8 cellular contexts compared by ENCODE assay signal in the genomic region with DNA sequence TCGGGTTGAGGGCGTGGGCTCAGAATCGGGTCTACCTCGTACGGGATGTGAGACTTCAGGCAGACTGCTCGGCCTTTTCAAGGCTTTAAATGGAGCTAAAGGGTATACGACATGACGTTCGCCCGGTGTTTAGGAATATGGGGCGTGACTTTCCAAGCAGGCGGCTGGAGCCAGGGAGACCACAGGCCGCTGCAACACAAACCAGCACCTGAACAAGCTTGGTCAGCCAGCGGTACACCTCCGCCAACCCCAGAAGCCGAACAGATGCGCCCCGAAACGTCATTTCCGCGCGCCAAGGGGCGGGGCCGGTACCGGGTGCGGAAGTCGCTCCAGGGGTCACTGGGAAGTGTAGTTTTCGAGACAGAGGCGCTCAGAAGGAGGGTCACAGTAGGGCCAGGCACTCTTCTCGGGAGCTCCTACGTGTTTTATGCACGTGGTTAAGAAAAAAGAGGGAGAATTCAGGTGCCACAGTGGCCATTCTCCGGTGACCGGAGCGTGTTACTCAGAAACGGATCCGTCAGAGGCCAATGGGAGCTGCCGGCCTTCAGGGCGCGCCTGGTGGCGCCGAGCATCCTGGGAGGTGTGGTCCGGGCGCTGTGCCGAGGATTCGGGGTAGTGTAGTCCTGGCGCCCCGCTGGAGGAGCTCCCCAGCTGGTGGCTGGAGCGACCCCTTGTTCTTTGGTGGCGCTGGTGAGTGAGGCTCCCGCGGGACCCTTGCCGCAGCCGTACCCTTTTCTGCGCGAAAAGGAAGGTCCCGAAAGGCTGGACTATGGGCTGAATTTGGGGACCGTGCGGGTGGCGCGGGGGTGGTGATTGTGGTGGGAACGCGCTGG. TPM values are rescaled to one million over a fixed set of nuclear protein-coding genes. Genes with fewer than 3 reads are reported as not detected.
DNase-seq lines count a peak whose midpoint lies in the region; ATAC-seq and TF ChIP-seq lines count a peak whose summit lies in the region.

A gene (plus strand): TSS at position 613 of the 833 bp plus-strand sequence. CDS start 17,160 bp downstream, outside the sequence.

- peak; percentile 91 for ATAC-seq in CD4-positive, alpha-beta T cell (ENCODE audit: poor library complexity)
- ATAC-seq in GM19397 (IDR thresholded peaks at IDR 0.05; ENCODE audit: unreplicated experiment), result peak; percentile 97
- ATAC-seq in HG03565 (IDR thresholded peaks at IDR 0.05; ENCODE audit: unreplicated experiment), result peak; percentile 92

- peaks cover 0 to 7% (median 2%) of the 10 kb centered on the region in 4 donors for H3K36me3 ChIP-seq in liver (ENCODE audit: control insufficient read depth in 4 of 4, insufficient read depth in 3 of 4, low read depth in 1 of 4, low read length in 3 of 4)

- H3K4me3 ChIP-seq in liver (ENCODE audit: low read depth in 1 of 3, low read length in 3 of 3), result peak within 1 kb of the TSS; percentile 72 to 96 (median 87)

- CTCF ChIA-PET in CD4-positive, alpha-beta T cell (lab: Charles Lee), result interaction anchor here (0.7 to 1.6 kb wide), 3 partner anchors 148 to 606 kb away, joined by 3 to 9 read pairs (median 3); a partner anchor contains a TSS

- peaks cover 17% of the 10 kb centered on the region for H3K27me3 ChIP-seq in CD4-positive, alpha-beta T cell (ENCODE audit: control insufficient read depth, insufficient read depth, low read length)
- H3K27me3 ChIP-seq in liver (ENCODE audit: control insufficient read depth in 4 of 4, insufficient read depth in 4 of 4, low read length in 3 of 4), result peaks cover 0 to 7% (median 3%) of the 10 kb centered on the region in 4 donors

- peak within 1 kb of the TSS; percentile 98 for H3K27ac Mint-ChIP-seq in CD4-positive, alpha-beta T cell

- peaks cover 19% of the 10 kb centered on the region for H3K9me3 ChIP-seq in CD4-positive, alpha-beta T cell (ENCODE audit: control insufficient read depth, low read length)
- peaks cover 1 to 19% (median 18%) of the 10 kb centered on the region in 4 donors for H3K9me3 ChIP-seq in liver (ENCODE audit: control insufficient read depth in 4 of 4, low read length in 3 of 4)

- H3K27ac ChIP-seq in CD4-positive, alpha-beta T cell (ENCODE audit: low read depth, low read length), result peak within 1 kb of the TSS; percentile 95
- peak within 1 kb of the TSS; percentile 83 to 95 for H3K27ac ChIP-seq in liver (ENCODE audit: low read depth in 1 of 2, low read length in 2 of 2)

- H3K4me1 ChIP-seq in liver (ENCODE audit: control insufficient read depth in 4 of 4, insufficient read depth in 4 of 4, low read length in 3 of 4), result peaks cover 4 to 20% (median 11%) of the 10 kb centered on the region in 4 donors

- H3K4me1 Mint-ChIP-seq in CD4-positive, alpha-beta T cell (ENCODE audit: low read depth), result peaks cover 49% of the 10 kb centered on the region

- no peak for TF ChIP-seq CTCF in CD4-positive, alpha-beta T cell (IDR thresholded peaks at IDR 0.05)
- no peak for TF ChIP-seq CTCF in liver (IDR thresholded peaks at IDR 0.05; ENCODE audit: low read depth, low read length, missing input control)

- peak within 1 kb of the TSS; percentile 77 to 78 for H3K9ac ChIP-seq in liver (ENCODE audit: low read depth in 1 of 2, low read length in 2 of 2)

- POLR2A ChIA-PET in CD4-positive, alpha-beta T cell (lab: Charles Lee), result interaction anchor here (0.5 to 2.7 kb wide), 24 partner anchors 9 to 1765 kb away, joined by 3 to 52 read pairs (median 4); a partner anchor contains a TSS

- WGBS in liver, result under 1% methylated on average over 63 of the region's 63 CpGs

- peak; percentile 90 to 99 (median 97) for DNase-seq in CD4-positive, alpha-beta T cell
- DNase-seq in NCI-H748 treated with DMSO at 0.1 percent for 48 hours (lab: John Stamatoyannopoulos, UW) (peak; percentile 98), dermis blood vessel endothelial cell (peak; percentile 96)
- DNase-seq in activated CD4-positive, alpha-beta T cell treated with anti-CD3 and anti-CD28 coated beads, Interleukin-2, amount 50 U/mL, for 4 hours, result peak; percentile 95 to 97
- DNase-seq in stimulated activated CD4-positive, alpha-beta T cell treated with anti-CD3 and anti-CD28 coated beads, Interleukin-4, amount 100 ng/mL, for 1 hour, result peak; percentile 98

- H3K36me3 Mint-ChIP-seq in CD4-positive, alpha-beta T cell (ENCODE audit: low read depth), result peaks cover 60% of the 10 kb centered on the region

- intact Hi-C loops in CD4-positive, alpha-beta T cell (cut with DNase I, micrococcal nuclease), result loop anchor here (1.0 to 10.0 kb wide), 16 partner anchors 147 to 1767 kb away; a partner anchor contains a TSS

- H3K9me3 Mint-ChIP-seq in CD4-positive, alpha-beta T cell, result peaks cover 10% of the 10 kb centered on the region

- peak within 1 kb of the TSS; percentile 96 for H3K4me3 Mint-ChIP-seq in CD4-positive, alpha-beta T cell

- TF ChIP-seq RAD21 in liver (IDR thresholded peaks at IDR 0.05), result peak in 1 of 2 donors; percentile 3

- peaks cover 23% of the 10 kb centered on the region for H3K27me3 Mint-ChIP-seq in CD4-positive, alpha-beta T cell

TF ChIP-seq in liver, 16 proteins besides CTCF, POLR2A, EP300 and RAD21:
- TF ChIP-seq SP1 (IDR thresholded peaks at IDR 0.05), result peak; percentile 95
- peak; percentile 71 for TF ChIP-seq TAF1 (conservative IDR thresholded peaks at IDR 0.05)
- TF ChIP-seq YY1 (IDR thresholded peaks at IDR 0.05), result peak; percentile 84
- peak; percentile 91 to 99 for TF ChIP-seq GABPA (IDR thresholded peaks at IDR 0.05 in 1 of 2, conservative IDR thresholded peaks at IDR 0.05 in 1 of 2)
- TF ChIP-seq FOXA2 (IDR thresholded peaks at IDR 0.05), result no peak
- peak in 1 of 2 donors; percentile 38 for TF ChIP-seq EGR1 (IDR thresholded peaks at IDR 0.05; ENCODE audit: low read depth in 2 of 2)
- TF ChIP-seq, protein P1, sequence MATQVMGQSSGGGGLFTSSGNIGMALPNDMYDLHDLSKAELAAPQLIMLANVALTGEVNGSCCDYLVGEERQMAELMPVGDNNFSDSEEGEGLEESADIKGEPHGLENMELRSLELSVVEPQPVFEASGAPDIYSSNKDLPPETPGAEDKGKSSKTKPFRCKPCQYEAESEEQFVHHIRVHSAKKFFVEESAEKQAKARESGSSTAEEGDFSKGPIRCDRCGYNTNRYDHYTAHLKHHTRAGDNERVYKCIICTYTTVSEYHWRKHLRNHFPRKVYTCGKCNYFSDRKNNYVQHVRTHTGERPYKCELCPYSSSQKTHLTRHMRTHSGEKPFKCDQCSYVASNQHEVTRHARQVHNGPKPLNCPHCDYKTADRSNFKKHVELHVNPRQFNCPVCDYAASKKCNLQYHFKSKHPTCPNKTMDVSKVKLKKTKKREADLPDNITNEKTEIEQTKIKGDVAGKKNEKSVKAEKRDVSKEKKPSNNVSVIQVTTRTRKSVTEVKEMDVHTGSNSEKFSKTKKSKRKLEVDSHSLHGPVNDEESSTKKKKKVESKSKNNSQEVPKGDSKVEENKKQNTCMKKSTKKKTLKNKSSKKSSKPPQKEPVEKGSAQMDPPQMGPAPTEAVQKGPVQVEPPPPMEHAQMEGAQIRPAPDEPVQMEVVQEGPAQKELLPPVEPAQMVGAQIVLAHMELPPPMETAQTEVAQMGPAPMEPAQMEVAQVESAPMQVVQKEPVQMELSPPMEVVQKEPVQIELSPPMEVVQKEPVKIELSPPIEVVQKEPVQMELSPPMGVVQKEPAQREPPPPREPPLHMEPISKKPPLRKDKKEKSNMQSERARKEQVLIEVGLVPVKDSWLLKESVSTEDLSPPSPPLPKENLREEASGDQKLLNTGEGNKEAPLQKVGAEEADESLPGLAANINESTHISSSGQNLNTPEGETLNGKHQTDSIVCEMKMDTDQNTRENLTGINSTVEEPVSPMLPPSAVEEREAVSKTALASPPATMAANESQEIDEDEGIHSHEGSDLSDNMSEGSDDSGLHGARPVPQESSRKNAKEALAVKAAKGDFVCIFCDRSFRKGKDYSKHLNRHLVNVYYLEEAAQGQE (IDR thresholded peaks at IDR 0.05), result peak; percentile 23
- no peak for TF ChIP-seq JUND (IDR thresholded peaks at IDR 0.05)
- peak; percentile 65 to 72 for TF ChIP-seq RXRA (IDR thresholded peaks at IDR 0.05)
- TF ChIP-seq HNF4A (conservative IDR thresholded peaks at IDR 0.05), result peak; percentile 11 to 41
- TF ChIP-seq, protein P2, sequence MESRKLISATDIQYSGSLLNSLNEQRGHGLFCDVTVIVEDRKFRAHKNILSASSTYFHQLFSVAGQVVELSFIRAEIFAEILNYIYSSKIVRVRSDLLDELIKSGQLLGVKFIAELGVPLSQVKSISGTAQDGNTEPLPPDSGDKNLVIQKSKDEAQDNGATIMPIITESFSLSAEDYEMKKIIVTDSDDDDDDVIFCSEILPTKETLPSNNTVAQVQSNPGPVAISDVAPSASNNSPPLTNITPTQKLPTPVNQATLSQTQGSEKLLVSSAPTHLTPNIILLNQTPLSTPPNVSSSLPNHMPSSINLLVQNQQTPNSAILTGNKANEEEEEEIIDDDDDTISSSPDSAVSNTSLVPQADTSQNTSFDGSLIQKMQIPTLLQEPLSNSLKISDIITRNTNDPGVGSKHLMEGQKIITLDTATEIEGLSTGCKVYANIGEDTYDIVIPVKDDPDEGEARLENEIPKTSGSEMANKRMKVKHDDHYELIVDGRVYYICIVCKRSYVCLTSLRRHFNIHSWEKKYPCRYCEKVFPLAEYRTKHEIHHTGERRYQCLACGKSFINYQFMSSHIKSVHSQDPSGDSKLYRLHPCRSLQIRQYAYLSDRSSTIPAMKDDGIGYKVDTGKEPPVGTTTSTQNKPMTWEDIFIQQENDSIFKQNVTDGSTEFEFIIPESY (IDR thresholded peaks at IDR 0.05), result peak; percentile 53
- no peak for TF ChIP-seq FOXA1 (IDR thresholded peaks at IDR 0.05)
- TF ChIP-seq, protein P3, sequence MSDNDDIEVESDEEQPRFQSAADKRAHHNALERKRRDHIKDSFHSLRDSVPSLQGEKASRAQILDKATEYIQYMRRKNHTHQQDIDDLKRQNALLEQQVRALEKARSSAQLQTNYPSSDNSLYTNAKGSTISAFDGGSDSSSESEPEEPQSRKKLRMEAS (IDR thresholded peaks at IDR 0.05), result peak; percentile 59
- no peak for TF ChIP-seq HNF4G (IDR thresholded peaks at IDR 0.05)
- TF ChIP-seq, protein P4, sequence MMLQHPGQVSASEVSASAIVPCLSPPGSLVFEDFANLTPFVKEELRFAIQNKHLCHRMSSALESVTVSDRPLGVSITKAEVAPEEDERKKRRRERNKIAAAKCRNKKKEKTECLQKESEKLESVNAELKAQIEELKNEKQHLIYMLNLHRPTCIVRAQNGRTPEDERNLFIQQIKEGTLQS (IDR thresholded peaks at IDR 0.05), result no peak
- TF ChIP-seq NR2F2 (IDR thresholded peaks at IDR 0.05), result peak; percentile 97
TF ChIP-seq in liver: peak in this region for 11.

RNA-seq across cellular contexts. Expression of the gene that starts here (rescaled TPM):
- total RNA-seq in CD4-positive, alpha-beta T cell, result 1 to 10 TPM; 3.3 to 4.1 TPM
- total RNA-seq in dermis blood vessel endothelial cell, result 17.8 and 27.9 TPM in 2 replicates
- total RNA-seq in liver, result 1 to 10 TPM; 8.4 to 9.5 TPM
- polyA plus RNA-seq in liver, result 1 to 10 TPM; 3.4 to 3.6 TPM

Comparison
In these comparisons a context has a peak if more than half of its experiments do, and no peak if none do; other contexts are left out.
1. Peak in every context shown above with its lines: DNase-seq, ATAC-seq, H3K4me3 ChIP-seq and H3K27ac ChIP-seq.